Comparison of ENCODE assay signal across 1 cellular context in the genomic region with DNA sequence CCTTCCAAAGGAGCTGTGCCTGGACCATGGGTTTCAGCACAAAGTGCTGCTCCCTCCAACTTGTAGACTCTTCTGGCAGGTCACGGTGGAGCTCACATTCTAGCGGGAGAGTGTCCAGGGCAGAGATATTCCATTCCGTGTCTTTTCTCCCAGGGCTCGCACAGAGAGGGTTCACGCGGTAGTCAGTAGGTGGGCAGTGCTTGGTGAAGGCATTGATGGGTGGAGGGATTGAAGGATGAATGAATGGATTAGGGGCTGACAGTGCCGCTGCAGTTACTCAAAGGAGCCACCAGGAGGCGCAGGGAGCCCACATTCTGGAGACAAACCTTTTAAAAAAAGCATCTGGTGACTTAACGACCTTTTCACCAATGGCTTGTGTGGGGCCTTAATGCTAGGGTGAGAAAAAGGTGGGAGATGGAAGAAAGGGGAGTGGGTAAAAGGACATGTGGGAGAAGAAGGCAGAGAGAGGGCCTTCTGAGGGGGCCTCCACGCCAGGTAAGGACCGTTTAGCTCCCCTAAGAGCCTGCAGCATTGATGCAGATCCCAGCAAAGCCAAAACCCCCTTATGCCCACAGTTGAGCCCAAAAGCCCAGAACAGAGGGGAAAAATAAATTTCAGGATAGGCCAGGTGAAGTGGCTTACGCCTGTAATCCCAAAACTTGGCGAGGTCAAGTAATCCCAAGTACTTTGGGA.
A peak's percentile ranks its signal among the peaks of the same experiment; 100 is the strongest.
TF ChIP-seq lines count a peak whose summit lies in the region.

No MANE protein-coding gene starts in this region.

TF ChIP-seq in HepG2, 621 proteins besides CTCF, POLR2A, EP300 and RAD21 (continued from another document):
- TF ChIP-seq, protein P1, sequence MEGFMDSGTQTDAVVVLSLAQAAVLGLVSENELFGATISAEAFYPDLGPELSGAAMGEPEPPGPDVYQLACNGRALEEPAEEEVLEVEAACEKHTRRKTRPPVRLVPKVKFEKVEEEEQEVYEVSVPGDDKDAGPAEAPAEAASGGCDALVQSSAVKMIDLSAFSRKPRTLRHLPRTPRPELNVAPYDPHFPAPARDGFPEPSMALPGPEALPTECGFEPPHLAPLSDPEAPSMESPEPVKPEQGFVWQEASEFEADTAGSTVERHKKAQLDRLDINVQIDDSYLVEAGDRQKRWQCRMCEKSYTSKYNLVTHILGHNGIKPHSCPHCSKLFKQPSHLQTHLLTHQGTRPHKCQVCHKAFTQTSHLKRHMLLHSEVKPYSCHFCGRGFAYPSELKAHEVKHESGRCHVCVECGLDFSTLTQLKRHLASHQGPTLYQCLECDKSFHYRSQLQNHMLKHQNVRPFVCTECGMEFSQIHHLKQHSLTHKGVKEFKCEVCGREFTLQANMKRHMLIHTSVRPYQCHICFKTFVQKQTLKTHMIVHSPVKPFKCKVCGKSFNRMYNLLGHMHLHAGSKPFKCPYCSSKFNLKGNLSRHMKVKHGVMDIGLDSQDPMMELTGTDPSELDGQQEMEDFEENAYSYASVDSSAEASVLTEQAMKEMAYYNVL (CRISPR knock-in tag; IDR thresholded peaks at IDR 0.05; ENCODE audit: borderline replicate concordance), result peak; percentile 55; the same call in 1 of the 2 replicates
- TF ChIP-seq CCAR2 (optimal IDR thresholded peaks at IDR 0.05; ENCODE audit: low read depth, low read length) (no peak), KMT2A (CRISPR knock-in tag; IDR thresholded peaks at IDR 0.05) (peak; percentile 34; the same call in 1 of the 2 replicates), NR2F6 (IDR thresholded peaks at IDR 0.05) (0 out of 2 replicates have a peak, but pooled peaks have one; percentile 10), NR2F6 (CRISPR knock-in tag; IDR thresholded peaks at IDR 0.05) (no peak), BORCS8-MEF2B (CRISPR knock-in tag; IDR thresholded peaks at IDR 0.05) (peak; percentile 50; the same call in 1 of the 2 replicates), ZNF552 (CRISPR knock-in tag; IDR thresholded peaks at IDR 0.05; ENCODE audit: borderline replicate concordance) (no peak), SSRP1 (CRISPR knock-in tag; IDR thresholded peaks at IDR 0.05) (no peak), ZNF83 (CRISPR knock-in tag; IDR thresholded peaks at IDR 0.05; ENCODE audit: borderline replicate concordance) (0 out of 2 replicates have a peak, but pooled peaks have one; percentile 63), ZNF781 (CRISPR knock-in tag; IDR thresholded peaks at IDR 0.05; ENCODE audit: borderline replicate concordance, not compliant biosample characterization) (peak; percentile 41), BHLHE40 (IDR thresholded peaks at IDR 0.05; ENCODE audit: low read length) (0 out of 2 replicates have a peak, but pooled peaks have one; percentile 6)
- TF ChIP-seq, protein P2, sequence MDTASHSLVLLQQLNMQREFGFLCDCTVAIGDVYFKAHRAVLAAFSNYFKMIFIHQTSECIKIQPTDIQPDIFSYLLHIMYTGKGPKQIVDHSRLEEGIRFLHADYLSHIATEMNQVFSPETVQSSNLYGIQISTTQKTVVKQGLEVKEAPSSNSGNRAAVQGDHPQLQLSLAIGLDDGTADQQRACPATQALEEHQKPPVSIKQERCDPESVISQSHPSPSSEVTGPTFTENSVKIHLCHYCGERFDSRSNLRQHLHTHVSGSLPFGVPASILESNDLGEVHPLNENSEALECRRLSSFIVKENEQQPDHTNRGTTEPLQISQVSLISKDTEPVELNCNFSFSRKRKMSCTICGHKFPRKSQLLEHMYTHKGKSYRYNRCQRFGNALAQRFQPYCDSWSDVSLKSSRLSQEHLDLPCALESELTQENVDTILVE (CRISPR knock-in tag; IDR thresholded peaks at IDR 0.05), result peak; percentile 43; the same call in 1 of the 2 replicates
- TF ChIP-seq, protein P3, sequence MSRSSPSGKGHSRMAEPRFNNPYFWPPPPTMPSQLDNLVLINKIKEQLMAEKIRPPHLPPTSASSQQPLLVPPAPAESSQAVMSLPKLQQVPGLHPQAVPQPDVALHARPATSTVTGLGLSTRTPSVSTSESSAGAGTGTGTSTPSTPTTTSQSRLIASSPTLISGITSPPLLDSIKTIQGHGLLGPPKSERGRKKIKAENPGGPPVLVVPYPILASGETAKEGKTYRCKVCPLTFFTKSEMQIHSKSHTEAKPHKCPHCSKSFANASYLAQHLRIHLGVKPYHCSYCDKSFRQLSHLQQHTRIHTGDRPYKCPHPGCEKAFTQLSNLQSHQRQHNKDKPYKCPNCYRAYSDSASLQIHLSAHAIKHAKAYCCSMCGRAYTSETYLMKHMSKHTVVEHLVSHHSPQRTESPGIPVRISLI (CRISPR knock-in tag; IDR thresholded peaks at IDR 0.05; ENCODE audit: borderline replicate concordance), result peak; percentile 90
- TF ChIP-seq, protein P4, sequence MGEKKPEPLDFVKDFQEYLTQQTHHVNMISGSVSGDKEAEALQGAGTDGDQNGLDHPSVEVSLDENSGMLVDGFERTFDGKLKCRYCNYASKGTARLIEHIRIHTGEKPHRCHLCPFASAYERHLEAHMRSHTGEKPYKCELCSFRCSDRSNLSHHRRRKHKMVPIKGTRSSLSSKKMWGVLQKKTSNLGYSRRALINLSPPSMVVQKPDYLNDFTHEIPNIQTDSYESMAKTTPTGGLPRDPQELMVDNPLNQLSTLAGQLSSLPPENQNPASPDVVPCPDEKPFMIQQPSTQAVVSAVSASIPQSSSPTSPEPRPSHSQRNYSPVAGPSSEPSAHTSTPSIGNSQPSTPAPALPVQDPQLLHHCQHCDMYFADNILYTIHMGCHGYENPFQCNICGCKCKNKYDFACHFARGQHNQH (CRISPR knock-in tag; IDR thresholded peaks at IDR 0.05), result peak; percentile 22; the same call in 1 of the 2 replicates
TF ChIP-seq in HepG2: peak in this region for 38.
